8 cellular contexts compared by ENCODE assay signal in the genomic region with DNA sequence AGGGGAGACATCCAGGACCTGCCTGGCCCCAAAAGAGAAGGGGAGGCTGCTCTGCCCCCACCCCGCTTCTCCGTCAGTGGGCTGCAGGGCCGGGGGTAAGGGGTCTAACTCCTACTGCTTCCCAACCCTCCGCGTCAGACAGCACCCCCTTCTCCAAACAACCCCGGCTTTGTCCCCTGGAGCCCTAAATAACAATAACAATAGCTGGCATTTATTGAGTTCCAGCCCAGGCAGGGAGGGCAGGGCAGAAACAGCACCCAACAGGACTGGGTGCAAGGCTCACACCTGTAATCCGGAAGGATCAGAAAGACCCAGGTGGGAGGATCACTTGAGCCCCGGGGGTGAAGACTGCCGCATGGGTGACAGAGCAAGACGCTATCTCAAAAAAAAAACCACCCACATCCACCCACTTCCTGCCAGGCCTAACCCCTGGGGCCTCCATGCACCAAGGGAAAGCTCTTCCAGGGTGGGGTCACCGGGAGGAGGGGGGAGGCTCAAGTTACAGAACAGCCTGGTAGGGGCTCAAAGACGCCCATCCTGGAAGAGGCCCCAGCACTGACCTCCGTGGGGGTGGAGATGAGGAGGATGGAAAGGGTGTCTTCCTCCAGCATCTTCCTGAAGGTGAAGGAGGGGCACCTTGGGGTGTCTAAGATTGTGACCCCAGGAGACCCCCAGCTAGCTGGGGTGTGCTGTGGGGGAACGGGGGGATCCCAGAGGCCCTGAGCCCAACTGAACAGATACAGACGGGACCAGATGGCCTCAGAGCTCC. TPM values are rescaled to one million over a fixed set of nuclear protein-coding genes. Genes with fewer than 3 reads are reported as not detected.
A peak's percentile ranks its signal among the peaks of the same experiment; 100 is the strongest.
DNase-seq lines count a peak whose midpoint lies in the region; ATAC-seq lines count a peak whose summit lies in the region.

No MANE protein-coding gene starts in this region.

- H3K27ac Mint-ChIP-seq in activated CD4-positive, alpha-beta T cell treated with anti-CD3 and anti-CD28 coated beads, Interleukin-2, amount 10 ng/mL, durations not matched to agents 24 days and 14 days, result peak overlapping the region; percentile 76
- peak overlapping the region; percentile 62 to 97 (median 92) for H3K27ac Mint-ChIP-seq in naive thymus-derived CD4-positive, alpha-beta T cell

- POLR2A ChIA-PET in naive thymus-derived CD4-positive, alpha-beta T cell (lab: Charles Lee), result interaction anchor here (0.7 to 2.3 kb wide), 11 partner anchors 8 to 184 kb away, joined by 3 to 17 read pairs (median 5); partner anchors contain the start of genes GMEB2, HELZ2, LIME1 and PTK6

- peaks cover 15% of the 10 kb centered on the region for H3K27me3 Mint-ChIP-seq in activated CD4-positive, alpha-beta T cell treated with anti-CD3 and anti-CD28 coated beads, Interleukin-2, amount 10 ng/mL, durations not matched to agents 24 days and 14 days
- H3K27me3 Mint-ChIP-seq in naive thymus-derived CD4-positive, alpha-beta T cell, result peaks cover 0 to 19% (median 5%) of the 10 kb centered on the region in 5 donors

- intact Hi-C loops in activated CD4-positive, alpha-beta T cell treated with anti-CD3 and anti-CD28 coated beads, Interleukin-2, amount 10 ng/mL, durations not matched to agents 24 days and 14 days (cut with micrococcal nuclease), result loop anchor here (1.0 kb wide), 4 partner anchors 15 to 87 kb away; partner anchors contain the start of genes GMEB2, PPDPF and PTK6
- intact Hi-C loops in naive thymus-derived CD4-positive, alpha-beta T cell (cut with micrococcal nuclease), result loop anchor here (1.0 to 2.0 kb wide), 14 partner anchors 14 to 404 kb away; partner anchors contain the start of genes PPDPF (in 2 of the 2), TPD52L2 (in 2 of the 2), UCKL1 (in 2 of the 2) and DNAJC5 (in 1 of the 2)
- intact Hi-C loops in Right ventricle myocardium superior (cut with DNase I), result no loop called here

- CTCF ChIA-PET in naive thymus-derived CD4-positive, alpha-beta T cell (lab: Charles Lee), result interaction anchor here (0.8 to 2.4 kb wide), 2 partner anchors 11 to 15 kb away, joined by 4 to 13 read pairs; partner anchors contain the start of gene PTK6

- peaks cover 12% of the 10 kb centered on the region for H3K4me1 Mint-ChIP-seq in activated CD4-positive, alpha-beta T cell treated with anti-CD3 and anti-CD28 coated beads, Interleukin-2, amount 10 ng/mL, durations not matched to agents 24 days and 14 days
- H3K4me1 Mint-ChIP-seq in naive thymus-derived CD4-positive, alpha-beta T cell, result peaks cover 9 to 18% (median 13%) of the 10 kb centered on the region in 7 donors

- peak overlapping the region; percentile 50 for H3K4me3 ChIP-seq in naive thymus-derived CD4-positive, alpha-beta T cell (ENCODE audit: low read length)

- no peaks in the 10 kb centered on the region for H3K27me3 ChIP-seq in naive thymus-derived CD4-positive, alpha-beta T cell (ENCODE audit: control insufficient read depth in 2 of 2, insufficient read depth in 2 of 2, low read length in 2 of 2)

- H3K27ac ChIP-seq in naive thymus-derived CD4-positive, alpha-beta T cell (ENCODE audit: low read depth, low read length), result peak overlapping the region; percentile 70

- H3K4me3 Mint-ChIP-seq in activated CD4-positive, alpha-beta T cell treated with anti-CD3 and anti-CD28 coated beads, Interleukin-2, amount 10 ng/mL, durations not matched to agents 24 days and 14 days, result peak overlapping the region; percentile 77
- peak overlapping the region; percentile 70 to 85 (median 76) for H3K4me3 Mint-ChIP-seq in naive thymus-derived CD4-positive, alpha-beta T cell

- ATAC-seq in GM19035 (IDR thresholded peaks at IDR 0.05; ENCODE audit: unreplicated experiment), result peak; percentile 23
- peak; percentile 38 for ATAC-seq in HG03378 (IDR thresholded peaks at IDR 0.05; ENCODE audit: unreplicated experiment)
- ATAC-seq in naive thymus-derived CD4-positive, alpha-beta T cell, result peak; percentile 56
- ATAC-seq in Right ventricle myocardium superior (ENCODE audit: poor library complexity), result no peak

- peaks cover 13 to 21% of the 10 kb centered on the region in 2 donors for H3K4me1 ChIP-seq in naive thymus-derived CD4-positive, alpha-beta T cell (ENCODE audit: control insufficient read depth in 2 of 2, insufficient read depth in 2 of 2, low read length in 2 of 2)

- peaks cover 5% of the 10 kb centered on the region for H3K36me3 Mint-ChIP-seq in activated CD4-positive, alpha-beta T cell treated with anti-CD3 and anti-CD28 coated beads, Interleukin-2, amount 10 ng/mL, durations not matched to agents 24 days and 14 days (ENCODE audit: low read depth)
- peaks cover 0 to 3% (median 0%) of the 10 kb centered on the region in 5 donors for H3K36me3 Mint-ChIP-seq in naive thymus-derived CD4-positive, alpha-beta T cell

- no peaks in the 10 kb centered on the region for H3K9me3 ChIP-seq in naive thymus-derived CD4-positive, alpha-beta T cell (ENCODE audit: control insufficient read depth in 2 of 3, low read length in 3 of 3)

- DNase-seq in activated CD4-positive, alpha-beta T cell treated with anti-CD3 and anti-CD28 coated beads, Interleukin-2, amount 10 ng/mL, durations not matched to agents 24 days and 14 days, result peak; percentile 89
- peak in 7 of 9 donors; percentile 59 to 83 (median 81) for DNase-seq in naive thymus-derived CD4-positive, alpha-beta T cell
- DNase-seq in medulla oblongata (ENCODE audit: extremely low spot score), result no peak
- DNase-seq in SKM-1 treated with dmso at 0.1 percent for 144 hours (lab: John Stamatoyannopoulos, UW; ENCODE audit: unreplicated experiment), result no peak
- DNase-seq in hippocampal formation (lab: John Stamatoyannopoulos, UW), result no peak
- DNase-seq in Right ventricle myocardium superior, result no peak

- H3K36me3 ChIP-seq in naive thymus-derived CD4-positive, alpha-beta T cell (ENCODE audit: control insufficient read depth in 2 of 3, insufficient read depth in 3 of 3, low read length in 3 of 3), result no peaks in the 10 kb centered on the region

- no peaks in the 10 kb centered on the region for H3K9me3 Mint-ChIP-seq in activated CD4-positive, alpha-beta T cell treated with anti-CD3 and anti-CD28 coated beads, Interleukin-2, amount 10 ng/mL, durations not matched to agents 24 days and 14 days
- H3K9me3 Mint-ChIP-seq in naive thymus-derived CD4-positive, alpha-beta T cell, result no peaks in the 10 kb centered on the region

RNA-seq across cellular contexts. Expression of gene FNDC11, which starts 1.3 kb away (rescaled TPM):
- total RNA-seq in activated CD4-positive, alpha-beta T cell treated with anti-CD3 and anti-CD28 coated beads, Interleukin-2, amount 10 ng/mL, durations not matched to agents 24 days and 14 days, result 0.12 and 0.16 TPM in 2 replicates
- total RNA-seq in naive thymus-derived CD4-positive, alpha-beta T cell, result 1 to 10 TPM in 1 of 5 experiments, under 1 TPM in 4; 0.30 to 1.2 (median 0.32) TPM
- polyA plus RNA-seq in naive thymus-derived CD4-positive, alpha-beta T cell, result under 1 TPM; 0.22 to 0.90 TPM
- total RNA-seq in Right ventricle myocardium superior, result 0.11 TPM

RNA-seq across cellular contexts. Expression of gene SRMS, which starts 5.1 kb away (rescaled TPM):
- not detected in 2 replicates for total RNA-seq in activated CD4-positive, alpha-beta T cell treated with anti-CD3 and anti-CD28 coated beads, Interleukin-2, amount 10 ng/mL, durations not matched to agents 24 days and 14 days
- under 1 TPM in 1 of 5 experiments, not detected in 4; 0.24 TPM for total RNA-seq in naive thymus-derived CD4-positive, alpha-beta T cell
- not detected for polyA plus RNA-seq in naive thymus-derived CD4-positive, alpha-beta T cell
- not detected for total RNA-seq in Right ventricle myocardium superior

RNA-seq across cellular contexts. Expression of gene PTK6, which starts 15.5 kb away (rescaled TPM):
- 0.19 and 0.35 TPM in 2 replicates for total RNA-seq in activated CD4-positive, alpha-beta T cell treated with anti-CD3 and anti-CD28 coated beads, Interleukin-2, amount 10 ng/mL, durations not matched to agents 24 days and 14 days
- under 1 TPM in 4 of 5 experiments, not detected in 1; 0.19 to 0.96 (median 0.62) TPM for total RNA-seq in naive thymus-derived CD4-positive, alpha-beta T cell
- under 1 TPM; 0.07 to 0.38 TPM for polyA plus RNA-seq in naive thymus-derived CD4-positive, alpha-beta T cell
- total RNA-seq in Right ventricle myocardium superior, result 0.13 TPM

RNA-seq across cellular contexts. Expression of gene HELZ2, which starts 21.4 kb away (rescaled TPM):
- total RNA-seq in activated CD4-positive, alpha-beta T cell treated with anti-CD3 and anti-CD28 coated beads, Interleukin-2, amount 10 ng/mL, durations not matched to agents 24 days and 14 days, result 13.7 and 15.9 TPM in 2 replicates
- 100 to 1,000 TPM in 1 of 5 experiments, 10 to 100 TPM in 4; 24.4 to 102 (median 42.1) TPM for total RNA-seq in naive thymus-derived CD4-positive, alpha-beta T cell
- polyA plus RNA-seq in naive thymus-derived CD4-positive, alpha-beta T cell, result 1 to 10 TPM; 3.8 to 5.8 TPM
- 9.7 TPM for total RNA-seq in Right ventricle myocardium superior

RNA-seq across cellular contexts. Expression of gene PPDPF, which starts 32.1 kb away (rescaled TPM):
- 125 and 130 TPM in 2 replicates for total RNA-seq in activated CD4-positive, alpha-beta T cell treated with anti-CD3 and anti-CD28 coated beads, Interleukin-2, amount 10 ng/mL, durations not matched to agents 24 days and 14 days
- 100 to 1,000 TPM; 138 to 225 (median 184) TPM for total RNA-seq in naive thymus-derived CD4-positive, alpha-beta T cell
- polyA plus RNA-seq in naive thymus-derived CD4-positive, alpha-beta T cell, result 10 to 100 TPM; 67.7 to 83.1 TPM
- 246 TPM for total RNA-seq in Right ventricle myocardium superior

Comparison
In these comparisons a context has a peak if more than half of its experiments do, and no peak if none do; other contexts are left out.
1. DNase-seq: peak in activated CD4-positive, alpha-beta T cell treated with anti-CD3 and anti-CD28 coated beads, Interleukin-2, amount 10 ng/mL, durations not matched to agents 24 days and 14 days (single experiment) and naive thymus-derived CD4-positive, alpha-beta T cell (7 of 9); none in medulla oblongata (single experiment), SKM-1 treated with dmso at 0.1 percent for 144 hours (single experiment), hippocampal formation (0 of 2) and Right ventricle myocardium superior (single experiment).